In genomic region chr21:15036189-15036588, GRCh38 we compare ENCODE assay signal across 1 cellular context.
TF ChIP-seq lines count a peak whose summit lies in the region.

No MANE protein-coding gene starts in this region.

TF ChIP-seq in GM23338, 12 proteins besides CTCF, POLR2A, EP300 and RAD21 (continued from another document):
- TF ChIP-seq ZNF462 (CRISPR knock-in tag; IDR thresholded peaks at IDR 0.05) (no peak), EZH2 (IDR thresholded peaks at IDR 0.05; ENCODE audit: low read depth, unreplicated experiment) (no peak), ETS1 (IDR thresholded peaks at IDR 0.05) (no peak), STAT1 (IDR thresholded peaks at IDR 0.05; ENCODE audit: unreplicated experiment) (no peak), ZNF331 (CRISPR knock-in tag; IDR thresholded peaks at IDR 0.05; ENCODE audit: low read depth) (no peak)
